15 cellular contexts compared by ENCODE assay signal in genomic region chr6:91667596-91667995, GRCh38.
DNase-seq lines count a peak whose midpoint lies in the region; ATAC-seq lines count a peak whose summit lies in the region.
"Had no signal": no experiment of that assay in that cellular context is flagged by ENCODE, and none has a peak within 500 bp of the region (broad histone marks: within the 10 kb centered on the region; RNA-seq: fewer than 3 reads in every experiment).

No MANE protein-coding gene starts in this region.

- in situ Hi-C loops in G401 (cut with HindIII; ENCODE audit: low sequenced_read_pairs), result no loop called here

- DNase-seq in COR-L47 (lab: John Stamatoyannopoulos, UW) (peak; percentile 48), G401 (ENCODE audit: low spot score) (peak; percentile 65), NCI-H146 treated with DMSO at 0.1 percent for 48 hours (lab: John Stamatoyannopoulos, UW; ENCODE audit: unreplicated experiment) (peak; percentile 43), cerebellum (ENCODE audit: low spot score) (peak; percentile 23), HCEC 1CT (no peak)
- DNase-seq: Caco-2; CD4-positive, alpha-beta memory T cell; DMS153; DND-41; GDM1; GM23248; H9; HFFc6 had no signal

- no peak for ATAC-seq in GM19324 (IDR thresholded peaks at IDR 0.05; ENCODE audit: low FRiP score, unreplicated experiment)
- ATAC-seq: GM12878 had no signal
